Comparison of ENCODE assay signal across 21 cellular contexts in the genomic region with DNA sequence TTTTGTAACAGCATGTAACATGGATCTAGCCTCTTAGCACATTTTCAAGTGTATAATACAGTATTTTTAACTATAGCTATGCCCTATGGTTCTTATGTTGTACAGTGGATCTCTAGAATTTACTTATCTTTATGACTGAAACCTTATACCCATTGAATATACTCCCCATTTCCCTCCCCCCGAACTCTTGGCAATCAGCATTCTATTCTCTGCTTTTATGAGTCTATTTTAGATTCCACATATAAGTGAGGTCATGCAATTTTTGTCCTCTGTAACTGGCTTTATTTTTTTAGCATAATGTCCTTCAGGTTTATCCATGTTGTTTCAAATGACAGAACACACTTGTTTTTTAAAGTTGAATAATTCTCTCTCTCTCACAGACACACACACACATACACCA. TPM values are rescaled to one million over a fixed set of nuclear protein-coding genes. Genes with fewer than 3 reads are reported as not detected.
DNase-seq lines count a peak whose midpoint lies in the region; ATAC-seq, FAIRE-seq and TF ChIP-seq lines count a peak whose summit lies in the region.
"Had no signal": no experiment of that assay in that cellular context is flagged by ENCODE, and none has a peak within 500 bp of the region (broad histone marks: within the 10 kb centered on the region; RNA-seq: fewer than 3 reads in every experiment).

No MANE protein-coding gene starts in this region.

- CTCF ChIA-PET in CD4-positive, alpha-beta T cell (lab: Charles Lee), result interaction anchor here (1.3 kb wide), 1 partner anchor 275 kb away, joined by 3 read pairs; no protein-coding TSS in a partner anchor

- no peaks in the 10 kb centered on the region for H3K27me3 ChIP-seq in CD4-positive, alpha-beta T cell (ENCODE audit: control insufficient read depth, insufficient read depth, low read length)
- no peaks in the 10 kb centered on the region for H3K27me3 ChIP-seq in BE2C
- H3K27me3 ChIP-seq: BLaER1 had no signal

- DNase-seq in DMS53 (lab: John Stamatoyannopoulos, UW) (peak; percentile 12), DMS53 treated with DMSO at 0.1 percent for 48 hours (lab: John Stamatoyannopoulos, UW; ENCODE audit: unreplicated experiment) (no peak), DMS153 (lab: John Stamatoyannopoulos, UW) (peak; percentile 37), NCI-H2029 treated with DMSO at 0.1 percent for 48 hours (lab: John Stamatoyannopoulos, UW) (peak; percentile 40), NCI-H69 (lab: John Stamatoyannopoulos, UW) (peak; percentile 9), H54 (ENCODE audit: insufficient read length, low spot score) (no peak), BE2C (no peak)
- no peak for DNase-seq in CD4-positive, alpha-beta T cell
- DNase-seq: AML-193; Calu3; CD8-positive, alpha-beta T cell; DMS79 treated with DMSO at 0.1 percent for 48 hours; GF-D8; GOT3; H9 had no signal

- no peaks in the 10 kb centered on the region for H3K27me3 Mint-ChIP-seq in CD4-positive, alpha-beta T cell
- H3K27me3 Mint-ChIP-seq: IgD-negative memory B cell had no signal

- POLR2A ChIA-PET in CD4-positive, alpha-beta T cell (lab: Charles Lee), result interaction anchor here (1.0 kb wide), 1 partner anchor 50 kb away, joined by 3 read pairs; no protein-coding TSS in a partner anchor

- H3K4me3 Mint-ChIP-seq in CD4-positive, alpha-beta T cell, result no peak overlapping the region
- H3K4me3 Mint-ChIP-seq: CD14-positive monocyte; CD8-positive, alpha-beta T cell; H9; IgD-negative memory B cell had no signal

- no peaks in the 10 kb centered on the region for H3K9me3 ChIP-seq in CD4-positive, alpha-beta T cell (ENCODE audit: control insufficient read depth, low read length)
- H3K9me3 ChIP-seq in BE2C, result no peaks in the 10 kb centered on the region
- H3K9me3 ChIP-seq: A549, BLaER1 had no signal

- no peaks in the 10 kb centered on the region for H3K9me3 Mint-ChIP-seq in CD4-positive, alpha-beta T cell
- H3K9me3 Mint-ChIP-seq: CD14-positive monocyte; CD8-positive, alpha-beta T cell; H9; IgD-negative memory B cell had no signal

- no peak for FAIRE-seq in H54 (lab: Jason Lieb, UNC)
- FAIRE-seq: A549, HepG2 had no signal

- no peak overlapping the region for H3K4me3 ChIP-seq in BE2C (ENCODE audit: low read depth, low read length)
- H3K4me3 ChIP-seq: A549, BLaER1 had no signal

- TF ChIP-seq CTCF in CD4-positive, alpha-beta T cell (IDR thresholded peaks at IDR 0.05), result no peak
- no peak for TF ChIP-seq CTCF in BE2C (IDR thresholded peaks at IDR 0.05; ENCODE audit: low read depth, low read length)

- no peak overlapping the region for H3K27ac ChIP-seq in CD4-positive, alpha-beta T cell (ENCODE audit: low read depth, low read length)
- H3K27ac ChIP-seq: 22Rv1, A549, BLaER1 had no signal

- peaks cover 15% of the 10 kb centered on the region for H3K4me1 Mint-ChIP-seq in CD4-positive, alpha-beta T cell (ENCODE audit: low read depth)

- H3K27ac Mint-ChIP-seq in CD4-positive, alpha-beta T cell, result no peak overlapping the region
- H3K27ac Mint-ChIP-seq: CD14-positive monocyte; CD8-positive, alpha-beta T cell; H9; IgD-negative memory B cell had no signal

- no peak for ATAC-seq in CD4-positive, alpha-beta T cell (ENCODE audit: poor library complexity)
- ATAC-seq: A549; CD8-positive, alpha-beta T cell; HepG2 had no signal

- no peak for TF ChIP-seq POLR2A in H54 (IDR thresholded peaks at IDR 0.05; ENCODE audit: low read depth, low read length)

- no peaks in the 10 kb centered on the region for H3K4me1 ChIP-seq in BE2C
- H3K4me1 ChIP-seq: A549 had no signal

- intact Hi-C loops in CD4-positive, alpha-beta T cell (cut with DNase I, micrococcal nuclease), result no loop called here

- H3K36me3 Mint-ChIP-seq in CD4-positive, alpha-beta T cell (ENCODE audit: low read depth), result no peaks in the 10 kb centered on the region
- H3K36me3 Mint-ChIP-seq: CD14-positive monocyte; CD8-positive, alpha-beta T cell; IgD-negative memory B cell had no signal

- no peaks in the 10 kb centered on the region for H3K36me3 ChIP-seq in BE2C
- H3K36me3 ChIP-seq: BLaER1 had no signal

RNA-seq across cellular contexts. Expression of a gene that starts 3.1 kb away (rescaled TPM):
- total RNA-seq in CD4-positive, alpha-beta T cell, result under 1 TPM in 1 of 2 experiments, not detected in 1; 0.08 TPM
- 0.14 TPM for polyA plus RNA-seq in BE2C (2012; ENCODE audit: insufficient read depth, insufficient read length, low read depth)
- total RNA-seq: H9, HepG2 had no signal
- polyA plus RNA-seq: A549, CD14-positive monocyte, HepG2, IgD-negative memory B cell had no signal

Comparison
In these comparisons a context has a peak if more than half of its experiments do, and no peak if none do; other contexts are left out.
1. DNase-seq: peak in DMS53 (single experiment), DMS153 (single experiment), NCI-H2029 treated with DMSO at 0.1 percent for 48 hours (single experiment) and NCI-H69 (single experiment); none in DMS53 treated with DMSO at 0.1 percent for 48 hours (single experiment), CD4-positive, alpha-beta T cell (0 of 10), H54 (single experiment) and BE2C (single experiment).